18 cellular contexts compared by ENCODE assay signal in genomic region chr6:157390273-157391060, GRCh38.
"Had no signal": no experiment of that assay in that cellular context is flagged by ENCODE, and none has a peak within 500 bp of the region (broad histone marks: within the 10 kb centered on the region; RNA-seq: fewer than 3 reads in every experiment).

No MANE protein-coding gene starts in this region.

- DNase-seq: cortex of kidney; dorsolateral prefrontal cortex; effector CD8-positive, alpha-beta T cell; heart left ventricle; hippocampal formation; islet precursor cell; mammary epithelial cell; naive thymus-derived CD4-positive, alpha-beta T cell; nephron progenitor cell; psoas muscle; retina; stimulated activated naive CD4-positive, alpha-beta T cell; stomach; substantia nigra had no signal

- ATAC-seq: esophagus mucosa; heart left ventricle; left lobe of liver; naive thymus-derived CD4-positive, alpha-beta T cell; psoas muscle; sciatic nerve had no signal

- FAIRE-seq: urothelium cell line had no signal
